Comparison of ENCODE assay signal across 1 cellular context in the genomic region with DNA sequence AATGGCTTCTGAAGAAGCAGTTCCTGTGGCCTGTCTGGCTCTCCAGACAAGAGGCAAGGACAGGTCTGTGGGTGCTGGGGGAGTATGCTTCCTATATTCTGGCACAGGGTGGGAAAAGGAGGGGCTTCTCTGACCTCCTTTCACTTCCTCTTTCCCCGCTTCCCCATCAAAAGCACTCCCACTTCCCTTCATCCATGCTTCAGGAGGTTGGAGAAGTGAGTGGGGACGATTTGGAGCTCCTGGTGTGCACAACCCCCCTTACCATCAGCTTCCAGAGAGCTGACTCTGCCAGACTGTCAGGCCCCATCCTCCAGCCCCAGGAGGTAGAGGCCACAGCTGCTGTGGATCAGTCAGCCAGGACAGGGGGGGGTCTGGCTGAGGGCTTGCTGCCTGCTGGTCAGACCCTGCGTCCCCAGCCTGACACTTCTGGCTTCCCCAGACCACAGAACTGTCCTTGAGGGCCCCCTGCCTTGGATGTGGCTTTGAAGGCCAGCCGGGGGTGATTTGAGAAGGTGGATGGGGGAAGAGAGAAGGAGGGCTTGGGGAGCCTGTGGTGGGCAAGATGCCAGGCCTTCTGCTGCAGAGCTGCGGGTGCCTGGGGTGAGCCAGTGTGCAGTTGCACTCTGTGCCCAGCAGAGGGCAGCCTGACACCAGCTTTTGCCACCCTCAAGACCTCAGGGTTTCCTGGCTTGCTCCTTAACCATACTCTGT.
TF ChIP-seq lines count a peak whose summit lies in the region.

No MANE protein-coding gene starts in this region.

TF ChIP-seq in K562, 482 proteins besides CTCF, POLR2A, EP300 and RAD21 (continued from another document and continues in another):
- TF ChIP-seq, protein P1, sequence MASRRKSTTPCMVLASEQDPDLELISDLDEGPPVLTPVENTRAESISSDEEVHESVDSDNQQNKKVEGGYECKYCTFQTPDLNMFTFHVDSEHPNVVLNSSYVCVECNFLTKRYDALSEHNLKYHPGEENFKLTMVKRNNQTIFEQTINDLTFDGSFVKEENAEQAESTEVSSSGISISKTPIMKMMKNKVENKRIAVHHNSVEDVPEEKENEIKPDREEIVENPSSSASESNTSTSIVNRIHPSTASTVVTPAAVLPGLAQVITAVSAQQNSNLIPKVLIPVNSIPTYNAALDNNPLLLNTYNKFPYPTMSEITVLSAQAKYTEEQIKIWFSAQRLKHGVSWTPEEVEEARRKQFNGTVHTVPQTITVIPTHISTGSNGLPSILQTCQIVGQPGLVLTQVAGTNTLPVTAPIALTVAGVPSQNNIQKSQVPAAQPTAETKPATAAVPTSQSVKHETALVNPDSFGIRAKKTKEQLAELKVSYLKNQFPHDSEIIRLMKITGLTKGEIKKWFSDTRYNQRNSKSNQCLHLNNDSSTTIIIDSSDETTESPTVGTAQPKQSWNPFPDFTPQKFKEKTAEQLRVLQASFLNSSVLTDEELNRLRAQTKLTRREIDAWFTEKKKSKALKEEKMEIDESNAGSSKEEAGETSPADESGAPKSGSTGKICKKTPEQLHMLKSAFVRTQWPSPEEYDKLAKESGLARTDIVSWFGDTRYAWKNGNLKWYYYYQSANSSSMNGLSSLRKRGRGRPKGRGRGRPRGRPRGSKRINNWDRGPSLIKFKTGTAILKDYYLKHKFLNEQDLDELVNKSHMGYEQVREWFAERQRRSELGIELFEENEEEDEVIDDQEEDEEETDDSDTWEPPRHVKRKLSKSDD (conservative IDR thresholded peaks at IDR 0.05; ENCODE audit: low read length): peak; percentile 39; the same call in 1 of the 2 replicates
- TF ChIP-seq, protein P2, sequence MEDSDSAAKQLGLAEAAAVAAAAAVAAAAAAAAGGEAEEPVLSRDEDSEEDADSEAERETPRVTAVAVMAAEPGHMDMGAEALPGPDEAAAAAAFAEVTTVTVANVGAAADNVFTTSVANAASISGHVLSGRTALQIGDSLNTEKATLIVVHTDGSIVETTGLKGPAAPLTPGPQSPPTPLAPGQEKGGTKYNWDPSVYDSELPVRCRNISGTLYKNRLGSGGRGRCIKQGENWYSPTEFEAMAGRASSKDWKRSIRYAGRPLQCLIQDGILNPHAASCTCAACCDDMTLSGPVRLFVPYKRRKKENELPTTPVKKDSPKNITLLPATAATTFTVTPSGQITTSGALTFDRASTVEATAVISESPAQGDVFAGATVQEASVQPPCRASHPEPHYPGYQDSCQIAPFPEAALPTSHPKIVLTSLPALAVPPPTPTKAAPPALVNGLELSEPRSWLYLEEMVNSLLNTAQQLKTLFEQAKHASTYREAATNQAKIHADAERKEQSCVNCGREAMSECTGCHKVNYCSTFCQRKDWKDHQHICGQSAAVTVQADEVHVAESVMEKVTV (CRISPR knock-in tag; IDR thresholded peaks at IDR 0.05): peak; percentile 92
- TF ChIP-seq TBP (optimal IDR thresholded peaks at IDR 0.05; ENCODE audit: low read depth, low read length) (peak; percentile 17), RB1 (IDR thresholded peaks at IDR 0.05; ENCODE audit: low read depth) (peak; percentile 91), STAG1 (CRISPR knock-in tag; IDR thresholded peaks at IDR 0.05; ENCODE audit: borderline replicate concordance) (peak; percentile 96), SP1 (CRISPR knock-in tag; IDR thresholded peaks at IDR 0.05) (peak; percentile 24; the same call in 1 of the 2 replicates), ETV5 (CRISPR knock-in tag; IDR thresholded peaks at IDR 0.05; ENCODE audit: low read depth) (no peak), ETV6 (IDR thresholded peaks at IDR 0.05; ENCODE audit: borderline replicate concordance in 1 of 2, low read depth in 2 of 2, low read length in 1 of 2) (no peak), ETV6 (CRISPR knock-in tag; IDR thresholded peaks at IDR 0.05; ENCODE audit: borderline replicate concordance) (no peak), ESRRA (IDR thresholded peaks at IDR 0.05; ENCODE audit: borderline replicate concordance, low read depth) (peak; percentile 24; the same call in 1 of the 2 replicates), FIP1L1 (IDR thresholded peaks at IDR 0.05; ENCODE audit: low read depth, low read length, poor library complexity, severe bottlenecking) (no peak), ARID2 (IDR thresholded peaks at IDR 0.05) (peak; percentile 73; the same call in 1 of the 2 replicates), SMAD4 (CRISPR knock-in tag; conservative IDR thresholded peaks at IDR 0.05) (no peak), ATF7 (IDR thresholded peaks at IDR 0.05) (0 out of 2 replicates have a peak, but pooled peaks have one; percentile 15), ZFP36 (IDR thresholded peaks at IDR 0.05; ENCODE audit: low read depth, low read length, partially characterized antibody) (no peak), NFIC (IDR thresholded peaks at IDR 0.05) (peak; percentile 97), ZKSCAN1 (IDR thresholded peaks at IDR 0.05; ENCODE audit: low read depth, low read length) (peak; percentile 59; the same call in 1 of the 2 replicates), TAF15 (IDR thresholded peaks at IDR 0.05; ENCODE audit: low read depth, low read length) (0 out of 2 replicates have a peak, but pooled peaks have one; percentile 29), POLR2G (IDR thresholded peaks at IDR 0.05; ENCODE audit: low read depth, low read length) (0 out of 2 replicates have a peak, but pooled peaks have one; percentile 33), CTBP1 (IDR thresholded peaks at IDR 0.05; ENCODE audit: borderline replicate concordance) (peak; percentile 42; the same call in 1 of the 2 replicates), MYNN (IDR thresholded peaks at IDR 0.05) (peak; percentile 21; the same call in 1 of the 2 replicates), MYNN (CRISPR knock-in tag; IDR thresholded peaks at IDR 0.05) (no peak), TEAD1 (CRISPR knock-in tag; IDR thresholded peaks at IDR 0.05) (peak in 1 of 2 experiments; percentile 79; a peak in 1 of 4 replicates), FOXA3 (CRISPR knock-in tag; conservative IDR thresholded peaks at IDR 0.05 in 1 of 2, IDR thresholded peaks at IDR 0.05 in 1 of 2) (peak in 1 of 2 experiments; percentile 79; a peak in 2 of 4 replicates), FOXP1 (CRISPR knock-in tag; IDR thresholded peaks at IDR 0.05) (peak; percentile 71; the same call in 1 of the 2 replicates), YY1 (IDR thresholded peaks at IDR 0.05; ENCODE audit: borderline replicate concordance in 1 of 3, control insufficient read depth in 1 of 3, extremely low read depth in 1 of 3, insufficient read depth in 3 of 3, insufficient read length in 1 of 3, insufficient replicate concordance in 2 of 3, low read depth in 1 of 3, low read length in 2 of 3) (peak in 1 of 3 experiments; percentile 46), KLF16 (IDR thresholded peaks at IDR 0.05) (peak; percentile 45; the same call in 1 of the 2 replicates)
- TF ChIP-seq, protein P3, sequence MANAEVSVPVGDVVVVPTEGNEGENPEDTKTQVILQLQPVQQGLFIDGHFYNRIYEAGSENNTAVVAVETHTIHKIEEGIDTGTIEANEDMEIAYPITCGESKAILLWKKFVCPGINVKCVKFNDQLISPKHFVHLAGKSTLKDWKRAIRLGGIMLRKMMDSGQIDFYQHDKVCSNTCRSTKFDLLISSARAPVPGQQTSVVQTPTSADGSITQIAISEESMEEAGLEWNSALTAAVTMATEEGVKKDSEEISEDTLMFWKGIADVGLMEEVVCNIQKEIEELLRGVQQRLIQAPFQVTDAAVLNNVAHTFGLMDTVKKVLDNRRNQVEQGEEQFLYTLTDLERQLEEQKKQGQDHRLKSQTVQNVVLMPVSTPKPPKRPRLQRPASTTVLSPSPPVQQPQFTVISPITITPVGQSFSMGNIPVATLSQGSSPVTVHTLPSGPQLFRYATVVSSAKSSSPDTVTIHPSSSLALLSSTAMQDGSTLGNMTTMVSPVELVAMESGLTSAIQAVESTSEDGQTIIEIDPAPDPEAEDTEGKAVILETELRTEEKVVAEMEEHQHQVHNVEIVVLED (CRISPR knock-in tag; IDR thresholded peaks at IDR 0.05): no peak
- TF ChIP-seq, protein P4, sequence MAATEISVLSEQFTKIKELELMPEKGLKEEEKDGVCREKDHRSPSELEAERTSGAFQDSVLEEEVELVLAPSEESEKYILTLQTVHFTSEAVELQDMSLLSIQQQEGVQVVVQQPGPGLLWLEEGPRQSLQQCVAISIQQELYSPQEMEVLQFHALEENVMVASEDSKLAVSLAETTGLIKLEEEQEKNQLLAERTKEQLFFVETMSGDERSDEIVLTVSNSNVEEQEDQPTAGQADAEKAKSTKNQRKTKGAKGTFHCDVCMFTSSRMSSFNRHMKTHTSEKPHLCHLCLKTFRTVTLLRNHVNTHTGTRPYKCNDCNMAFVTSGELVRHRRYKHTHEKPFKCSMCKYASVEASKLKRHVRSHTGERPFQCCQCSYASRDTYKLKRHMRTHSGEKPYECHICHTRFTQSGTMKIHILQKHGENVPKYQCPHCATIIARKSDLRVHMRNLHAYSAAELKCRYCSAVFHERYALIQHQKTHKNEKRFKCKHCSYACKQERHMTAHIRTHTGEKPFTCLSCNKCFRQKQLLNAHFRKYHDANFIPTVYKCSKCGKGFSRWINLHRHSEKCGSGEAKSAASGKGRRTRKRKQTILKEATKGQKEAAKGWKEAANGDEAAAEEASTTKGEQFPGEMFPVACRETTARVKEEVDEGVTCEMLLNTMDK (IDR thresholded peaks at IDR 0.05; ENCODE audit: borderline replicate concordance, insufficient read depth, low read depth, low read length, poor library complexity, severe bottlenecking): peak; percentile 40
- TF ChIP-seq, protein P5, sequence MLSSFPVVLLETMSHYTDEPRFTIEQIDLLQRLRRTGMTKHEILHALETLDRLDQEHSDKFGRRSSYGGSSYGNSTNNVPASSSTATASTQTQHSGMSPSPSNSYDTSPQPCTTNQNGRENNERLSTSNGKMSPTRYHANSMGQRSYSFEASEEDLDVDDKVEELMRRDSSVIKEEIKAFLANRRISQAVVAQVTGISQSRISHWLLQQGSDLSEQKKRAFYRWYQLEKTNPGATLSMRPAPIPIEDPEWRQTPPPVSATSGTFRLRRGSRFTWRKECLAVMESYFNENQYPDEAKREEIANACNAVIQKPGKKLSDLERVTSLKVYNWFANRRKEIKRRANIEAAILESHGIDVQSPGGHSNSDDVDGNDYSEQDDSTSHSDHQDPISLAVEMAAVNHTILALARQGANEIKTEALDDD (IDR thresholded peaks at IDR 0.05): no peak
- TF ChIP-seq, protein P6, sequence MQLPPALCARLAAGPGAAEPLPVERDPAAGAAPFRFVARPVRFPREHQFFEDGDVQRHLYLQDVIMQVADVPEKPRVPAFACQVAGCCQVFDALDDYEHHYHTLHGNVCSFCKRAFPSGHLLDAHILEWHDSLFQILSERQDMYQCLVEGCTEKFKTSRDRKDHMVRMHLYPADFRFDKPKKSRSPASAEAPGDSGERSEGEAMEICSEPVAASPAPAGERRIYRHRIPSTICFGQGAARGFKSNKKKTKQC (CRISPR knock-in tag; IDR thresholded peaks at IDR 0.05): peak; percentile 53; the same call in 1 of the 2 replicates
- TF ChIP-seq, protein P7, sequence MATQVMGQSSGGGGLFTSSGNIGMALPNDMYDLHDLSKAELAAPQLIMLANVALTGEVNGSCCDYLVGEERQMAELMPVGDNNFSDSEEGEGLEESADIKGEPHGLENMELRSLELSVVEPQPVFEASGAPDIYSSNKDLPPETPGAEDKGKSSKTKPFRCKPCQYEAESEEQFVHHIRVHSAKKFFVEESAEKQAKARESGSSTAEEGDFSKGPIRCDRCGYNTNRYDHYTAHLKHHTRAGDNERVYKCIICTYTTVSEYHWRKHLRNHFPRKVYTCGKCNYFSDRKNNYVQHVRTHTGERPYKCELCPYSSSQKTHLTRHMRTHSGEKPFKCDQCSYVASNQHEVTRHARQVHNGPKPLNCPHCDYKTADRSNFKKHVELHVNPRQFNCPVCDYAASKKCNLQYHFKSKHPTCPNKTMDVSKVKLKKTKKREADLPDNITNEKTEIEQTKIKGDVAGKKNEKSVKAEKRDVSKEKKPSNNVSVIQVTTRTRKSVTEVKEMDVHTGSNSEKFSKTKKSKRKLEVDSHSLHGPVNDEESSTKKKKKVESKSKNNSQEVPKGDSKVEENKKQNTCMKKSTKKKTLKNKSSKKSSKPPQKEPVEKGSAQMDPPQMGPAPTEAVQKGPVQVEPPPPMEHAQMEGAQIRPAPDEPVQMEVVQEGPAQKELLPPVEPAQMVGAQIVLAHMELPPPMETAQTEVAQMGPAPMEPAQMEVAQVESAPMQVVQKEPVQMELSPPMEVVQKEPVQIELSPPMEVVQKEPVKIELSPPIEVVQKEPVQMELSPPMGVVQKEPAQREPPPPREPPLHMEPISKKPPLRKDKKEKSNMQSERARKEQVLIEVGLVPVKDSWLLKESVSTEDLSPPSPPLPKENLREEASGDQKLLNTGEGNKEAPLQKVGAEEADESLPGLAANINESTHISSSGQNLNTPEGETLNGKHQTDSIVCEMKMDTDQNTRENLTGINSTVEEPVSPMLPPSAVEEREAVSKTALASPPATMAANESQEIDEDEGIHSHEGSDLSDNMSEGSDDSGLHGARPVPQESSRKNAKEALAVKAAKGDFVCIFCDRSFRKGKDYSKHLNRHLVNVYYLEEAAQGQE (CRISPR knock-in tag; IDR thresholded peaks at IDR 0.05; ENCODE audit: low read depth): peak; percentile 49; the same call in 1 of the 2 replicates
- TF ChIP-seq, protein P8, sequence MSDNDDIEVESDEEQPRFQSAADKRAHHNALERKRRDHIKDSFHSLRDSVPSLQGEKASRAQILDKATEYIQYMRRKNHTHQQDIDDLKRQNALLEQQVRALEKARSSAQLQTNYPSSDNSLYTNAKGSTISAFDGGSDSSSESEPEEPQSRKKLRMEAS (CRISPR knock-in tag; IDR thresholded peaks at IDR 0.05): peak; percentile 16; the same call in 1 of the 2 replicates
- TF ChIP-seq, protein P9, sequence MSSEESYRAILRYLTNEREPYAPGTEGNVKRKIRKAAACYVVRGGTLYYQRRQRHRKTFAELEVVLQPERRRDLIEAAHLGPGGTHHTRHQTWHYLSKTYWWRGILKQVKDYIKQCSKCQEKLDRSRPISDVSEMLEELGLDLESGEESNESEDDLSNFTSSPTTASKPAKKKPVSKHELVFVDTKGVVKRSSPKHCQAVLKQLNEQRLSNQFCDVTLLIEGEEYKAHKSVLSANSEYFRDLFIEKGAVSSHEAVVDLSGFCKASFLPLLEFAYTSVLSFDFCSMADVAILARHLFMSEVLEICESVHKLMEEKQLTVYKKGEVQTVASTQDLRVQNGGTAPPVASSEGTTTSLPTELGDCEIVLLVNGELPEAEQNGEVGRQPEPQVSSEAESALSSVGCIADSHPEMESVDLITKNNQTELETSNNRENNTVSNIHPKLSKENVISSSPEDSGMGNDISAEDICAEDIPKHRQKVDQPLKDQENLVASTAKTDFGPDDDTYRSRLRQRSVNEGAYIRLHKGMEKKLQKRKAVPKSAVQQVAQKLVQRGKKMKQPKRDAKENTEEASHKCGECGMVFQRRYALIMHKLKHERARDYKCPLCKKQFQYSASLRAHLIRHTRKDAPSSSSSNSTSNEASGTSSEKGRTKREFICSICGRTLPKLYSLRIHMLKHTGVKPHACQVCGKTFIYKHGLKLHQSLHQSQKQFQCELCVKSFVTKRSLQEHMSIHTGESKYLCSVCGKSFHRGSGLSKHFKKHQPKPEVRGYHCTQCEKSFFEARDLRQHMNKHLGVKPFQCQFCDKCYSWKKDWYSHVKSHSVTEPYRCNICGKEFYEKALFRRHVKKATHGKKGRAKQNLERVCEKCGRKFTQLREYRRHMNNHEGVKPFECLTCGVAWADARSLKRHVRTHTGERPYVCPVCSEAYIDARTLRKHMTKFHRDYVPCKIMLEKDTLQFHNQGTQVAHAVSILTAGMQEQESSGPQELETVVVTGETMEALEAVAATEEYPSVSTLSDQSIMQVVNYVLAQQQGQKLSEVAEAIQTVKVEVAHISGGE (CRISPR knock-in tag; IDR thresholded peaks at IDR 0.05): peak in 1 of 3 experiments; percentile 30; a peak in 1 of 6 replicates
